Comparison of ENCODE assay signal across 8 cellular contexts in the genomic region with DNA sequence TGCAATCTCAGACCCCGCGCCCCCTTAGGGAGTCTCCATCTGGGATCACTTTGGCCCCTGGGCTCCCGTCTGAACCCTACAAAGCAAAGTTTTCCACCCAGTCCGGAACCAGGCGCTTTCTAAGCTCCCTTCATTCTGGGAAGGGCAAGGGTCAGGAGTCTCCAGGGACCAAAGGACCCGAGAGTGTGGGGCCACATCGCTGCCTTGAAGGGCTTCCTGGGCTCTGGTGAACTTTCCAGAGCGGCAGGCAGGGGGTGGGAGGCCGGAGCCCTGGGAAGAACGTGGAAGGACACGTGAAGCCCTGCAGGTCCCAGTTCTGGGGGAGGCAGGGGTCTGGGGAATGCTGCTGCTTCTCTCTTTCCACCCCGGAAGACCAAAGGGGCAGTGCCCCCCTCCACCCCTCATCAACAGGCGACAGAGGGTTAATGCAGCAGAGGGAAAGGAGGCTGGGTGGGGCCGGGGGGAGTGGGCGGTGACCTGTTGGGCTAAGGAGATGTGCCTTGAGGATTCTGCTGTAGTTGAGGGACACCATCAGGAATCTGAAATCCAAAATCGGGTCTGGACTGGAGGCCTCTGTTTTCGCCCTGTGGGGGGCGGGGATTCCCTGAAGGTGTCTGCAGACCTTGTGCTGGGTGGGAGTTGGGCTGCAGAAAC. TPM values are rescaled to one million over a fixed set of nuclear protein-coding genes. Genes with fewer than 3 reads are reported as not detected.
DNase-seq lines count a peak whose midpoint lies in the region; ATAC-seq, FAIRE-seq and TF ChIP-seq lines count a peak whose summit lies in the region.

No MANE protein-coding gene starts in this region.

- H3K4me1 ChIP-seq in pancreas = peaks cover 0 to 3% (median 0%) of the 10 kb centered on the region in 3 donors

- intact Hi-C loops in pancreas (cut with DNase I) = no loop called here

- ATAC-seq in pancreas (peak; percentile 9 to 35 (median 22)), GM19351 (IDR thresholded peaks at IDR 0.05; ENCODE audit: unreplicated experiment) (no peak)

- H3K27ac ChIP-seq in pancreas = peak overlapping the region in 3 of 4 donors; percentile 31 to 70 (median 70)

- TF ChIP-seq CTCF in GM12865 (IDR thresholded peaks at IDR 0.05; ENCODE audit: insufficient read depth, low read depth, low read length, missing control alignments) (no peak), foreskin fibroblast (IDR thresholded peaks at IDR 0.05; ENCODE audit: low read depth, low read length) (no peak), pancreas (IDR thresholded peaks at IDR 0.05) (no peak)

- no peak for DNase-seq in GM12865 (ENCODE audit: low read depth)
- DNase-seq in RPMI8226 = peak; percentile 35
- no peak for DNase-seq in foreskin fibroblast
- DNase-seq in pancreas = peak in 1 of 6 donors; percentile 21
- no peak for DNase-seq in central memory CD4-positive, alpha-beta T cell
- DNase-seq in RCC 7860 (ENCODE audit: low spot score) = no peak
- DNase-seq in GM19240 (ENCODE audit: insufficient read length, low spot score) = no peak

- no peaks in the 10 kb centered on the region for H3K27me3 ChIP-seq in pancreas

- no peaks in the 10 kb centered on the region for H3K9me3 ChIP-seq in pancreas

- WGBS in pancreas, 2 donors = 4 to 7% methylated on average over 18 of the region's 18 CpGs

- no peak for FAIRE-seq in pancreas (lab: Jason Lieb, UNC)
- FAIRE-seq in RCC 7860 (lab: Jason Lieb, UNC) = no peak

- H3K36me3 ChIP-seq in pancreas = no peaks in the 10 kb centered on the region

- H3K4me3 ChIP-seq in GM12865 (ENCODE audit: low read depth, low read length) = peak overlapping the region; percentile 43
- peak overlapping the region; percentile 36 to 40 for H3K4me3 ChIP-seq in foreskin fibroblast (ENCODE audit: low read depth in 1 of 2, low read length in 2 of 2)
- H3K4me3 ChIP-seq in pancreas = peak overlapping the region; percentile 44 to 74 (median 61)

RNA-seq across cellular contexts. Expression of a gene that starts 0.7 kb away (rescaled TPM):
- total RNA-seq in pancreas = 10 to 100 TPM in 5 of 6 donors, 1 to 10 TPM in 1; 7.7 to 31.0 (median 12.8) TPM
- polyA plus RNA-seq in pancreas = 10 to 100 TPM; 18.2 to 35.4 TPM

RNA-seq across cellular contexts. Expression of a gene that starts 49.4 kb away (rescaled TPM):
- under 1 TPM in 5 of 6 donors, not detected in 1; 0.09 to 0.34 (median 0.17) TPM for total RNA-seq in pancreas
- under 1 TPM in 1 of 2 donors, not detected in 1; 0.09 TPM for polyA plus RNA-seq in pancreas
